25 cellular contexts compared by ENCODE assay signal in genomic region chr1:85976806-85977205, GRCh38.
"Had no signal": no experiment of that assay in that cellular context is flagged by ENCODE, and none has a peak within 500 bp of the region (broad histone marks: within the 10 kb centered on the region; RNA-seq: fewer than 3 reads in every experiment).

No MANE protein-coding gene starts in this region.

- DNase-seq: hypothalamus; immature natural killer cell; left ventricle myocardium inferior; midbrain; mucosa of descending colon; naive thymus-derived CD4-positive, alpha-beta T cell; occipital lobe; right cardiac atrium; spleen; stimulated activated CD4-positive, alpha-beta T cell treated with anti-CD3 and anti-CD28 coated beads, Interleukin-4, amount 100 ng/mL, for 24 hours; stimulated activated naive CD4-positive, alpha-beta T cell; tibial artery; trophoblast cell; upper lobe of right lung had no signal

- H3K4me1 ChIP-seq: spleen, suprapubic skin, tibial artery, upper lobe of right lung had no signal

- H3K27me3 Mint-ChIP-seq: natural killer cell treated with Interleukin-12 subunit alpha and Interleukin-12 subunit beta and Interleukin-15 and Interleukin-18, amount 100 ng/mL, for 72 hours; progenitor cell of endocrine pancreas; stimulated activated naive CD8-positive, alpha-beta T cell treated with anti-CD3 and anti-CD28 coated beads, Interleukin-15, Interleukin-2, amounts not matched to agents 100 ng/mL and 50 ng/mL, for 24 hours had no signal

- H3K27ac Mint-ChIP-seq: immature natural killer cell; memory B cell; naive thymus-derived CD4-positive, alpha-beta T cell; natural killer cell treated with Interleukin-12 subunit alpha and Interleukin-12 subunit beta and Interleukin-15 and Interleukin-18, amount 100 ng/mL, for 72 hours; progenitor cell of endocrine pancreas; stimulated activated effector memory CD8-positive, alpha-beta T cell treated with anti-CD3 and anti-CD28 coated beads, Interleukin-12 subunit alpha, Interleukin-12 subunit beta, amount 100 ng/mL, for 72 hours; stimulated activated naive CD8-positive, alpha-beta T cell treated with anti-CD3 and anti-CD28 coated beads, Interleukin-15, Interleukin-2, amounts not matched to agents 100 ng/mL and 50 ng/mL, for 24 hours had no signal

- H3K4me3 ChIP-seq: left ventricle myocardium inferior, mucosa of descending colon, ovary, skin epidermis, spleen, suprapubic skin, thoracic aorta, tibial artery, upper lobe of right lung had no signal

- H3K36me3 Mint-ChIP-seq: memory B cell; naive thymus-derived CD4-positive, alpha-beta T cell; stimulated activated effector memory CD8-positive, alpha-beta T cell treated with anti-CD3 and anti-CD28 coated beads, Interleukin-12 subunit alpha, Interleukin-12 subunit beta, amount 100 ng/mL, for 72 hours had no signal

- H3K9me3 ChIP-seq: neutrophil, ovary, suprapubic skin, thoracic aorta, tibial artery, upper lobe of right lung had no signal

- H3K4me3 Mint-ChIP-seq: immature natural killer cell; memory B cell; naive thymus-derived CD4-positive, alpha-beta T cell; natural killer cell treated with Interleukin-12 subunit alpha and Interleukin-12 subunit beta and Interleukin-15 and Interleukin-18, amount 100 ng/mL, for 72 hours; neural crest cell; stimulated activated effector memory CD8-positive, alpha-beta T cell treated with anti-CD3 and anti-CD28 coated beads, Interleukin-12 subunit alpha, Interleukin-12 subunit beta, amount 100 ng/mL, for 72 hours; stimulated activated naive CD8-positive, alpha-beta T cell treated with anti-CD3 and anti-CD28 coated beads, Interleukin-15, Interleukin-2, amounts not matched to agents 100 ng/mL and 50 ng/mL, for 24 hours had no signal

- H3K4me1 Mint-ChIP-seq: immature natural killer cell; memory B cell; naive thymus-derived CD4-positive, alpha-beta T cell; neural crest cell; stimulated activated effector memory CD8-positive, alpha-beta T cell treated with anti-CD3 and anti-CD28 coated beads, Interleukin-12 subunit alpha, Interleukin-12 subunit beta, amount 100 ng/mL, for 72 hours had no signal

- ATAC-seq: mucosa of descending colon; naive thymus-derived CD4-positive, alpha-beta T cell; natural killer cell treated with Interleukin-12 subunit alpha and Interleukin-12 subunit beta and Interleukin-15 and Interleukin-18, amount 100 ng/mL, for 72 hours; stimulated activated effector memory CD8-positive, alpha-beta T cell treated with anti-CD3 and anti-CD28 coated beads, Interleukin-12 subunit alpha, Interleukin-12 subunit beta, amount 100 ng/mL, for 72 hours; upper lobe of right lung had no signal

- H3K27me3 ChIP-seq: neutrophil, ovary, spleen, suprapubic skin, tibial artery, upper lobe of right lung had no signal

- H3K27ac ChIP-seq: left ventricle myocardium inferior, neutrophil, ovary, skin epidermis, spleen, suprapubic skin, thoracic aorta, tibial artery, upper lobe of right lung had no signal

- H3K36me3 ChIP-seq: left ventricle myocardium inferior, neutrophil, ovary, spleen, suprapubic skin, thoracic aorta, tibial artery, upper lobe of right lung had no signal
